ENCODE assay signal across 2 cellular contexts in the genomic region with DNA sequence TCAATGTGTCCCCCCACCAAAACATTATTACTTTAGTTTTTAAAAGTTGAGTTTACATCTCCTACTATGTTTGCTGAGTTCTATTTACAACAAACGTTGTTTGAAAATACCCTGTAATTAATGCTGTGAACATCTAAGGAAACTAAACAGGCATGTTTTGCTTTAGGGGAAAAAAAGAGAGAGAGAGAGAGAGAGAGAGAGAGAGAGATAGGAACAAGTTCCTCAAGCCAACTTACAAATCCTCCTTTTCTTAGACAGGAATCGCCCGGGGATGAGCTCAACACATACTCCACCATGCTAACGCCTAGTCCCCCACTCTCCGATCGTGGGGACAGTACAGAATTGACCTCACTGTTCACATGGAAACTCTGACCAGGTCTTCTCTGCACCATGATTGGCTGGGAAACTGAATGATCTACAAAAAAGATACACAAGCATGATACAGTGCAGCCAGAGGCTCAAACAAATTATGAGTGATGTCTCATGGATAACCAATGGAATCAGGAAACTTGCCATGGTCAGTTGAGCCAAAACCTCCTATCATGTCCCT.
TF ChIP-seq lines count a peak whose summit lies in the region.

No MANE protein-coding gene starts in this region.

TF ChIP-seq in SK-N-SH, 30 proteins besides CTCF, POLR2A, EP300 and RAD21:
- TF ChIP-seq SIN3A (IDR thresholded peaks at IDR 0.05; ENCODE audit: borderline replicate concordance, low read depth, low read length) (no peak), RFX5 (IDR thresholded peaks at IDR 0.05; ENCODE audit: low read length) (peak; percentile 74)
TF ChIP-seq in SK-N-SH: peak in this region for 1.

TF ChIP-seq in SK-N-SH treated with all-trans-retinoic acid at 6 μM for 48 hours, 23 proteins besides CTCF, POLR2A, EP300 and RAD21:
- TF ChIP-seq, protein P1, sequence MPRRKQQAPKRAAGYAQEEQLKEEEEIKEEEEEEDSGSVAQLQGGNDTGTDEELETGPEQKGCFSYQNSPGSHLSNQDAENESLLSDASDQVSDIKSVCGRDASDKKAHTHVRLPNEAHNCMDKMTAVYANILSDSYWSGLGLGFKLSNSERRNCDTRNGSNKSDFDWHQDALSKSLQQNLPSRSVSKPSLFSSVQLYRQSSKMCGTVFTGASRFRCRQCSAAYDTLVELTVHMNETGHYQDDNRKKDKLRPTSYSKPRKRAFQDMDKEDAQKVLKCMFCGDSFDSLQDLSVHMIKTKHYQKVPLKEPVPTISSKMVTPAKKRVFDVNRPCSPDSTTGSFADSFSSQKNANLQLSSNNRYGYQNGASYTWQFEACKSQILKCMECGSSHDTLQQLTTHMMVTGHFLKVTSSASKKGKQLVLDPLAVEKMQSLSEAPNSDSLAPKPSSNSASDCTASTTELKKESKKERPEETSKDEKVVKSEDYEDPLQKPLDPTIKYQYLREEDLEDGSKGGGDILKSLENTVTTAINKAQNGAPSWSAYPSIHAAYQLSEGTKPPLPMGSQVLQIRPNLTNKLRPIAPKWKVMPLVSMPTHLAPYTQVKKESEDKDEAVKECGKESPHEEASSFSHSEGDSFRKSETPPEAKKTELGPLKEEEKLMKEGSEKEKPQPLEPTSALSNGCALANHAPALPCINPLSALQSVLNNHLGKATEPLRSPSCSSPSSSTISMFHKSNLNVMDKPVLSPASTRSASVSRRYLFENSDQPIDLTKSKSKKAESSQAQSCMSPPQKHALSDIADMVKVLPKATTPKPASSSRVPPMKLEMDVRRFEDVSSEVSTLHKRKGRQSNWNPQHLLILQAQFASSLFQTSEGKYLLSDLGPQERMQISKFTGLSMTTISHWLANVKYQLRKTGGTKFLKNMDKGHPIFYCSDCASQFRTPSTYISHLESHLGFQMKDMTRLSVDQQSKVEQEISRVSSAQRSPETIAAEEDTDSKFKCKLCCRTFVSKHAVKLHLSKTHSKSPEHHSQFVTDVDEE (CRISPR knock-in tag; IDR thresholded peaks at IDR 0.05) = no peak
- TF ChIP-seq, protein P2, sequence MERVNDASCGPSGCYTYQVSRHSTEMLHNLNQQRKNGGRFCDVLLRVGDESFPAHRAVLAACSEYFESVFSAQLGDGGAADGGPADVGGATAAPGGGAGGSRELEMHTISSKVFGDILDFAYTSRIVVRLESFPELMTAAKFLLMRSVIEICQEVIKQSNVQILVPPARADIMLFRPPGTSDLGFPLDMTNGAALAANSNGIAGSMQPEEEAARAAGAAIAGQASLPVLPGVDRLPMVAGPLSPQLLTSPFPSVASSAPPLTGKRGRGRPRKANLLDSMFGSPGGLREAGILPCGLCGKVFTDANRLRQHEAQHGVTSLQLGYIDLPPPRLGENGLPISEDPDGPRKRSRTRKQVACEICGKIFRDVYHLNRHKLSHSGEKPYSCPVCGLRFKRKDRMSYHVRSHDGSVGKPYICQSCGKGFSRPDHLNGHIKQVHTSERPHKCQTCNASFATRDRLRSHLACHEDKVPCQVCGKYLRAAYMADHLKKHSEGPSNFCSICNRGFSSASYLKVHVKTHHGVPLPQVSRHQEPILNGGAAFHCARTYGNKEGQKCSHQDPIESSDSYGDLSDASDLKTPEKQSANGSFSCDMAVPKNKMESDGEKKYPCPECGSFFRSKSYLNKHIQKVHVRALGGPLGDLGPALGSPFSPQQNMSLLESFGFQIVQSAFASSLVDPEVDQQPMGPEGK (CRISPR knock-in tag; IDR thresholded peaks at IDR 0.05; ENCODE audit: borderline replicate concordance) = no peak
- TF ChIP-seq ZC3H10 (CRISPR knock-in tag; IDR thresholded peaks at IDR 0.05) (no peak), ISL1 (CRISPR knock-in tag; IDR thresholded peaks at IDR 0.05) (no peak), ZNF8 (CRISPR knock-in tag; IDR thresholded peaks at IDR 0.05) (no peak), TOX (CRISPR knock-in tag; IDR thresholded peaks at IDR 0.05; ENCODE audit: borderline replicate concordance) (no peak), ZNF70 (CRISPR knock-in tag; IDR thresholded peaks at IDR 0.05) (no peak), GLIS3 (CRISPR knock-in tag; IDR thresholded peaks at IDR 0.05) (no peak), ZFP3 (CRISPR knock-in tag; IDR thresholded peaks at IDR 0.05) (no peak), SNAI2 (CRISPR knock-in tag; IDR thresholded peaks at IDR 0.05) (no peak), ESRRG (CRISPR knock-in tag; IDR thresholded peaks at IDR 0.05) (no peak), RARB (CRISPR knock-in tag; IDR thresholded peaks at IDR 0.05) (no peak), ZFP30 (CRISPR knock-in tag; IDR thresholded peaks at IDR 0.05) (no peak)
- TF ChIP-seq, protein P3, sequence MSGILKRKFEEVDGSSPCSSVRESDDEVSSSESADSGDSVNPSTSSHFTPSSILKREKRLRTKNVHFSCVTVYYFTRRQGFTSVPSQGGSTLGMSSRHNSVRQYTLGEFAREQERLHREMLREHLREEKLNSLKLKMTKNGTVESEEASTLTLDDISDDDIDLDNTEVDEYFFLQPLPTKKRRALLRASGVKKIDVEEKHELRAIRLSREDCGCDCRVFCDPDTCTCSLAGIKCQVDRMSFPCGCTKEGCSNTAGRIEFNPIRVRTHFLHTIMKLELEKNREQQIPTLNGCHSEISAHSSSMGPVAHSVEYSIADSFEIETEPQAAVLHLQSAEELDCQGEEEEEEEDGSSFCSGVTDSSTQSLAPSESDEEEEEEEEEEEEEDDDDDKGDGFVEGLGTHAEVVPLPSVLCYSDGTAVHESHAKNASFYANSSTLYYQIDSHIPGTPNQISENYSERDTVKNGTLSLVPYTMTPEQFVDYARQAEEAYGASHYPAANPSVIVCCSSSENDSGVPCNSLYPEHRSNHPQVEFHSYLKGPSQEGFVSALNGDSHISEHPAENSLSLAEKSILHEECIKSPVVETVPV (CRISPR knock-in tag; IDR thresholded peaks at IDR 0.05) = no peak
- TF ChIP-seq, protein P4, sequence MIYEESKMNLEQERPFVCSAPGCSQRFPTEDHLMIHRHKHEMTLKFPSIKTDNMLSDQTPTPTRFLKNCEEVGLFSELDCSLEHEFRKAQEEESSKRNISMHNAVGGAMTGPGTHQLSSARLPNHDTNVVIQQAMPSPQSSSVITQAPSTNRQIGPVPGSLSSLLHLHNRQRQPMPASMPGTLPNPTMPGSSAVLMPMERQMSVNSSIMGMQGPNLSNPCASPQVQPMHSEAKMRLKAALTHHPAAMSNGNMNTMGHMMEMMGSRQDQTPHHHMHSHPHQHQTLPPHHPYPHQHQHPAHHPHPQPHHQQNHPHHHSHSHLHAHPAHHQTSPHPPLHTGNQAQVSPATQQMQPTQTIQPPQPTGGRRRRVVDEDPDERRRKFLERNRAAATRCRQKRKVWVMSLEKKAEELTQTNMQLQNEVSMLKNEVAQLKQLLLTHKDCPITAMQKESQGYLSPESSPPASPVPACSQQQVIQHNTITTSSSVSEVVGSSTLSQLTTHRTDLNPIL (CRISPR knock-in tag; IDR thresholded peaks at IDR 0.05; ENCODE audit: low read depth) = no peak
- TF ChIP-seq, protein P5, sequence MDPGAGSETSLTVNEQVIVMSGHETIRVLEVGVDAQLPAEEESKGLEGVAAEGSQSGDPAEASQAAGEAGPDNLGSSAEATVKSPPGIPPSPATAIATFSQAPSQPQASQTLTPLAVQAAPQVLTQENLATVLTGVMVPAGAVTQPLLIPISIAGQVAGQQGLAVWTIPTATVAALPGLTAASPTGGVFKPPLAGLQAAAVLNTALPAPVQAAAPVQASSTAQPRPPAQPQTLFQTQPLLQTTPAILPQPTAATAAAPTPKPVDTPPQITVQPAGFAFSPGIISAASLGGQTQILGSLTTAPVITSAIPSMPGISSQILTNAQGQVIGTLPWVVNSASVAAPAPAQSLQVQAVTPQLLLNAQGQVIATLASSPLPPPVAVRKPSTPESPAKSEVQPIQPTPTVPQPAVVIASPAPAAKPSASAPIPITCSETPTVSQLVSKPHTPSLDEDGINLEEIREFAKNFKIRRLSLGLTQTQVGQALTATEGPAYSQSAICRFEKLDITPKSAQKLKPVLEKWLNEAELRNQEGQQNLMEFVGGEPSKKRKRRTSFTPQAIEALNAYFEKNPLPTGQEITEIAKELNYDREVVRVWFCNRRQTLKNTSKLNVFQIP (CRISPR knock-in tag; IDR thresholded peaks at IDR 0.05; ENCODE audit: borderline replicate concordance, low read depth) = no peak
